ENCODE assay signal across 1 cellular context in genomic region chr3:47420511-47421484, GRCh38.
A peak's percentile ranks its signal among the peaks of the same experiment; 100 is the strongest.
TF ChIP-seq lines count a peak whose summit lies in the region.

No MANE protein-coding gene starts in this region.

TF ChIP-seq in IMR-90, 13 proteins besides CTCF, POLR2A, EP300 and RAD21:
- no peak for TF ChIP-seq USF2 (IDR thresholded peaks at IDR 0.05; ENCODE audit: low read depth, low read length)
- TF ChIP-seq BHLHE40 (IDR thresholded peaks at IDR 0.05; ENCODE audit: low read depth, low read length): peak; percentile 66; the same call in 1 of the 2 replicates
- TF ChIP-seq RCOR1 (IDR thresholded peaks at IDR 0.05; ENCODE audit: insufficient replicate concordance, low read length): no peak
- TF ChIP-seq NFE2L2 (IDR thresholded peaks at IDR 0.05; ENCODE audit: low read depth, low read length): no peak
- TF ChIP-seq MAFK (IDR thresholded peaks at IDR 0.05; ENCODE audit: low read depth, low read length): no peak
- TF ChIP-seq SMC3 (IDR thresholded peaks at IDR 0.05; ENCODE audit: low read depth, low read length): peak; percentile 82
- no peak for TF ChIP-seq CEBPB (IDR thresholded peaks at IDR 0.05; ENCODE audit: low read depth, low read length)
- no peak; the same call in 1 of the 2 replicates for TF ChIP-seq CHD1 (IDR thresholded peaks at IDR 0.05; ENCODE audit: low read depth, low read length)
- TF ChIP-seq FOS (IDR thresholded peaks at IDR 0.05; ENCODE audit: low read depth, low read length): no peak
- no peak for TF ChIP-seq ELK1 (IDR thresholded peaks at IDR 0.05; ENCODE audit: borderline replicate concordance, low read depth, low read length)
- TF ChIP-seq MXI1 (IDR thresholded peaks at IDR 0.05; ENCODE audit: borderline replicate concordance, low read depth, low read length): no peak
- no peak for TF ChIP-seq MAZ (IDR thresholded peaks at IDR 0.05; ENCODE audit: borderline replicate concordance, low read depth, low read length)
- TF ChIP-seq RFX5 (IDR thresholded peaks at IDR 0.05; ENCODE audit: low read depth, low read length): no peak
